Comparison of ENCODE assay signal across 9 cellular contexts in genomic region chrX:119763175-119763574, GRCh38. TPM values are rescaled to one million over a fixed set of nuclear protein-coding genes. Genes with fewer than 3 reads are reported as not detected.
DNase-seq lines count a peak whose midpoint lies in the region; TF ChIP-seq lines count a peak whose summit lies in the region.
"Had no signal": no experiment of that assay in that cellular context is flagged by ENCODE, and none has a peak within 500 bp of the region (broad histone marks: within the 10 kb centered on the region; RNA-seq: fewer than 3 reads in every experiment).

No MANE protein-coding gene starts in this region.

- no peak overlapping the region for H3K27ac Mint-ChIP-seq in nephron progenitor cell

- H3K4me1 Mint-ChIP-seq in nephron progenitor cell, result peaks cover 9% of the 10 kb centered on the region

- H3K9me3 Mint-ChIP-seq in nephron progenitor cell, result peaks cover 52% of the 10 kb centered on the region

- peaks cover 4% of the 10 kb centered on the region for H3K36me3 Mint-ChIP-seq in nephron progenitor cell (ENCODE audit: low read depth)

- H3K4me3 Mint-ChIP-seq in nephron progenitor cell, result no peak overlapping the region

- DNase-seq in GM03348 (ENCODE audit: low spot score), result peak; percentile 64
- peak; percentile 93 for DNase-seq in NCI-H226
- peak; percentile 37 for DNase-seq in epithelial cell of proximal tubule (ENCODE audit: low read depth)
- DNase-seq in renal cortical epithelial cell (ENCODE audit: low read depth), result peak; percentile 90
- no peak for DNase-seq in iPS-NIHi11 (ENCODE audit: low spot score)
- DNase-seq in activated naive CD4-positive, alpha-beta T cell treated with Interleukin-2 at 50 U/mL for 16 hours, result no peak
- no peak for DNase-seq in AML-193 (lab: John Stamatoyannopoulos, UW)
- no peak for DNase-seq in nephron progenitor cell

- TF ChIP-seq CTCF in epithelial cell of proximal tubule (conservative IDR thresholded peaks at IDR 0.05; ENCODE audit: low read depth, low read length) (no peak), nephron progenitor cell (IDR thresholded peaks at IDR 0.05) (no peak)

- H3K4me3 ChIP-seq in epithelial cell of proximal tubule (ENCODE audit: low read depth, low read length), result no peak overlapping the region
- H3K4me3 ChIP-seq: thoracic aorta had no signal

- peaks cover 34% of the 10 kb centered on the region for H3K27me3 Mint-ChIP-seq in nephron progenitor cell (ENCODE audit: low read depth, poor library complexity)

RNA-seq across cellular contexts. Expression of gene SOWAHD, which starts 4.8 kb away (rescaled TPM):
- total RNA-seq in epithelial cell of proximal tubule (not detected in 2 replicates), renal cortical epithelial cell (0.35 and 0.99 TPM in 2 replicates)
- total RNA-seq: thoracic aorta had no signal

RNA-seq across cellular contexts. Expression of gene RPL39, which starts 28.3 kb away (rescaled TPM):
- 4,262 and 7,744 TPM in 2 replicates for total RNA-seq in epithelial cell of proximal tubule
- total RNA-seq in renal cortical epithelial cell, result 3,025 and 7,934 TPM in 2 replicates

Comparison
In these comparisons a context has a peak if more than half of its experiments do, and no peak if none do; other contexts are left out.
1. DNase-seq: peak in GM03348 (single experiment), NCI-H226 (single experiment), epithelial cell of proximal tubule (single experiment) and renal cortical epithelial cell (single experiment); none in iPS-NIHi11 (single experiment), activated naive CD4-positive, alpha-beta T cell treated with Interleukin-2 at 50 U/mL for 16 hours (single experiment), AML-193 (0 of 2) and nephron progenitor cell (single experiment).